In the genomic region with DNA sequence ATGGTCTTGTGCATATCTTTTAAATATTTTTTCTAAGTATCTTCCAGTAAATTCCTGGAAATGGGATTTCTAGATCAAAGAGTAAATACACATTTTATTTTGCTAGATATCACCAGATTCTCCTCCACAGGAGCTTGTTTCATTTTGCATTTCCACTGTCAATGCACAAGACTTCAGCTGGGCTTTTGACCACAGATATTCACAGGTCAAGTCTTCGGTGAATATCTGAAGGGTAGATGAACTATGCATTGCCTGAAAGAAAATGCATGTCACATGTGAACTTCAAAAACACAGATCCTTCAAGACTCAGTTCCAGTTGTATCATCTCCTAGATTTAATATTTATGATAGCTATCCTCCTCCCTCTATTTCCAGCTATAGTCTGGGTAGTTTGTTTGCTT, we compare ENCODE assay signal across 20 cellular contexts.
"Had no signal": no experiment of that assay in that cellular context is flagged by ENCODE, and none has a peak within 500 bp of the region (broad histone marks: within the 10 kb centered on the region; RNA-seq: fewer than 3 reads in every experiment).

No MANE protein-coding gene starts in this region.

- H3K4me1 Mint-ChIP-seq: activated CD8-positive, alpha-beta memory T cell treated with anti-CD3 and anti-CD28 coated beads, Interleukin-2, amount 10 ng/mL, durations not matched to agents 7 days and 5 days; activated naive CD4-positive, alpha-beta T cell treated with anti-CD3 and anti-CD28 coated beads, Interleukin-2, amount 50 U/mL, for 24 hours had no signal

- H3K36me3 Mint-ChIP-seq: activated CD8-positive, alpha-beta memory T cell treated with anti-CD3 and anti-CD28 coated beads, Interleukin-2, amount 10 ng/mL, durations not matched to agents 7 days and 5 days; activated naive CD4-positive, alpha-beta T cell treated with anti-CD3 and anti-CD28 coated beads, Interleukin-2, amount 50 U/mL, for 24 hours had no signal

- H3K27me3 Mint-ChIP-seq: activated CD8-positive, alpha-beta memory T cell treated with anti-CD3 and anti-CD28 coated beads, Interleukin-2, amount 10 ng/mL, durations not matched to agents 7 days and 5 days; activated naive CD4-positive, alpha-beta T cell treated with anti-CD3 and anti-CD28 coated beads, Interleukin-2, amount 50 U/mL, for 24 hours had no signal

- H3K4me3 ChIP-seq: breast epithelium, esophagus squamous epithelium, mucosa of descending colon, psoas muscle, tibial nerve had no signal

- DNase-seq: activated CD4-positive, alpha-beta T cell treated with anti-CD3 and anti-CD28 coated beads for 1 hour; activated CD4-positive, alpha-beta T cell treated with anti-CD3 and anti-CD28 coated beads, Interleukin-2, amount 50 U/mL, for 1 hour; activated CD8-positive, alpha-beta memory T cell treated with anti-CD3 and anti-CD28 coated beads, Interleukin-2, amount 10 ng/mL, durations not matched to agents 7 days and 5 days; activated CD8-positive, alpha-beta T cell treated with anti-CD3 and anti-CD28 coated beads, Interleukin-2, amount 10 ng/mL, durations not matched to agents 7 days and 5 days; activated T-cell treated with anti-CD3 and anti-CD28 coated beads, Interleukin-2, amount 50 U/mL, for 48 hours; central memory CD4-positive, alpha-beta T cell; dermis blood vessel endothelial cell; effector CD4-positive, alpha-beta T cell; esophagus squamous epithelium; left ventricle myocardium superior; mucosa of descending colon; nucleus accumbens; psoas muscle; stimulated activated CD4-positive, alpha-beta T cell treated with anti-CD3 and anti-CD28 coated beads, Interleukin-2, amount 100 ng/mL, for 48 hours; stimulated activated naive CD4-positive, alpha-beta T cell treated with Interleukin-2 at 50 U/mL for 16 hours; T-helper 2 cell had no signal

- H3K4me3 Mint-ChIP-seq: activated CD8-positive, alpha-beta memory T cell treated with anti-CD3 and anti-CD28 coated beads, Interleukin-2, amount 10 ng/mL, durations not matched to agents 7 days and 5 days; activated CD8-positive, alpha-beta T cell treated with anti-CD3 and anti-CD28 coated beads, Interleukin-2, amount 10 ng/mL, durations not matched to agents 7 days and 5 days; activated naive CD4-positive, alpha-beta T cell treated with anti-CD3 and anti-CD28 coated beads, Interleukin-2, amount 50 U/mL, for 24 hours had no signal

- H3K27ac Mint-ChIP-seq: activated CD8-positive, alpha-beta memory T cell treated with anti-CD3 and anti-CD28 coated beads, Interleukin-2, amount 10 ng/mL, durations not matched to agents 7 days and 5 days; activated CD8-positive, alpha-beta T cell treated with anti-CD3 and anti-CD28 coated beads, Interleukin-2, amount 10 ng/mL, durations not matched to agents 7 days and 5 days; activated naive CD4-positive, alpha-beta T cell treated with anti-CD3 and anti-CD28 coated beads, Interleukin-2, amount 50 U/mL, for 24 hours; activated T-helper 2 cell treated with anti-CD3 and anti-CD28 coated beads, Interferon-gamma antibody, Interleukin-2, Interleukin-4, amounts not matched to agents 10 μg/mL and 5 μg/mL and 100 μg/mL, durations not matched to agents 14 hours and 24 hours and 36 hours had no signal
